ENCODE assay signal across 8 cellular contexts in the genomic region with DNA sequence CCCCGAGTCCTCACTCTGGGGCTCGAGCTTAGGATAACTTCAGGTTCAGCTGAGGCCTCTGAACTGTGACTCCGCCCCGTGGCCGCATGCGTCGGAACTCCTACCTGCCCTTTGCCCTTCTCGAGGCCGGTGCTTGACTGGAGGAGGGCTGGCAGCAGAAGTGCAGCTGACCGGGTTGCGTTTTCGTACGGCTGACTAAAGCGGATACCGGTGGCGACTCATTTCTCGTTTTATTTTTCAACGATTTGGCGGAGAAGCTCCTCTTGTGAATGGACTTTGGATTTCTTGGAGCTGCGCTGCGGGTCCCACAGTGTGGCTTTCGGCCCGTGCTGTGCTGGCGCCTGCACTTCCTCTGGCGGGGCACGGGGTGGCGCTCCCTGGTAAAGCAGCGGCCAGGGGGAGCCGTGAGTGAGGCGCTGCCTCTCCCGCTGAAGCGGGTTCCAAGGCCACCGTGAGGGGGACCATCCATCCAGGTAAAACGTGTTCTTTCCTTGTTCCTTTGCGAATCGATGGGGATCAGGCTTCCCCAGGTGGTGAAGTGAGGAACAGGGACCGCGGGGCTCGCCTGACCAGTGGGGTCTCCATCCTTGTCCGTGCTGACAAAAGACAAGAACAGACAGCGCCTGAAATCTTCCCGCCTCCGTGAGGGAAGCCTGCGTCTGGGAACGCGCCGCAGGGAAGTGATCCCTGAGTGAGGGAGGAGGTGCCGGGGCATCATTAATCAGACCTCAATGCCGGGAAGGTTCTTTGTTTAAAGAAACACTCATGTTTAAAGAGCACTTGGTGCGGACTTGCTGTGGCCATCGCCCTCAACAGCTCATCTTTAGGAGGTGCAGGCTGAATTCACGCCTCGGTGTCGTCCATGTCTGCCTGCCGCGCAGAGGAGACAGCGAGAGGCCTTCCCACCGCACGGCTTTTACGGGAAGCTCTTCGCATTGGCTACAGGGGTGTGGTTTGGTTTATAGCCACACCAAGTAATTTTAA. TPM values are rescaled to one million over a fixed set of nuclear protein-coding genes. Genes with fewer than 3 reads are reported as not detected.
DNase-seq lines count a peak whose midpoint lies in the region; ATAC-seq and TF ChIP-seq lines count a peak whose summit lies in the region.

No MANE protein-coding gene starts in this region.

- peak; percentile 97 for TF ChIP-seq CTCF in epithelial cell of esophagus (IDR thresholded peaks at IDR 0.05; ENCODE audit: insufficient read depth, low read depth, low read length, missing control alignments)

- H3K4me3 ChIP-seq in NT2/D1 (ENCODE audit: insufficient read length, low read depth), result peak overlapping the region; percentile 27
- peak overlapping the region; percentile 33 for H3K4me3 ChIP-seq in epithelial cell of esophagus (ENCODE audit: low read length)

- peak; percentile 97 for ATAC-seq in GM21367 (IDR thresholded peaks at IDR 0.05; ENCODE audit: unreplicated experiment)

- peak overlapping the region; percentile 79 for H3K9ac ChIP-seq in NT2/D1 (ENCODE audit: insufficient read length, low read depth)

- H3K36me3 ChIP-seq in NT2/D1 (ENCODE audit: insufficient read depth, insufficient read length, low read length), result no peaks in the 10 kb centered on the region

- H3K9me3 ChIP-seq in NT2/D1 (ENCODE audit: insufficient read depth, low read length), result no peaks in the 10 kb centered on the region

- H3K27me3 ChIP-seq in NT2/D1 (ENCODE audit: insufficient read depth, insufficient read length), result peaks cover 21% of the 10 kb centered on the region

- peaks cover 4% of the 10 kb centered on the region for H3K4me1 ChIP-seq in NT2/D1 (ENCODE audit: insufficient read depth, insufficient read length)

- DNase-seq in COLO829 (ENCODE audit: low spot score) (peak; percentile 43), HT1080 (ENCODE audit: low read depth) (peak; percentile 65), NT2/D1 (ENCODE audit: low read depth, low spot score) (peak; percentile 42), epithelial cell of esophagus (ENCODE audit: low read depth) (peak; percentile 74), mucosa of gallbladder (ENCODE audit: low spot score) (peak; percentile 74)
- DNase-seq in activated CD8-positive, alpha-beta memory T cell treated with anti-CD3 and anti-CD28 coated beads, Interleukin-2, amount 50 U/mL, for 48 hours, result peak; percentile 90
- peak; percentile 49 for DNase-seq in stimulated activated CD8-positive, alpha-beta memory T cell treated with anti-CD3 and anti-CD28 coated beads, Interleukin-4, amount 100 ng/mL, for 24 hours (ENCODE audit: low read depth)

RNA-seq across cellular contexts. Expression of a gene that starts 38.8 kb away (rescaled TPM):
- 16.2 and 16.6 TPM in 2 replicates for total RNA-seq in HT1080 (2014; rRNA removed; shearing (Covaris generic))
- 12.6 and 16.1 TPM in 2 replicates for polyA plus RNA-seq in HT1080 (2015; cell fraction: cytosol; rRNA removed)
- 59.9 and 71.8 TPM in 2 replicates for polyA plus RNA-seq in HT1080 (2015; cell fraction: nucleus; rRNA removed)
- 18.7 TPM for total RNA-seq in mucosa of gallbladder

RNA-seq across cellular contexts. Expression of a gene that starts 38.9 kb away (rescaled TPM):
- total RNA-seq in HT1080 (2014; rRNA removed; shearing (Covaris generic)), result 0.90 and 1.4 TPM in 2 replicates
- polyA plus RNA-seq in HT1080 (2015; cell fraction: cytosol; rRNA removed), result 0.97 and 1.7 TPM in 2 replicates
- polyA plus RNA-seq in HT1080 (2015; cell fraction: nucleus; rRNA removed), result 2.6 and 2.7 TPM in 2 replicates
- total RNA-seq in mucosa of gallbladder, result 1.5 TPM

Comparison
In these comparisons a context has a peak if more than half of its experiments do, and no peak if none do; other contexts are left out.
1. Peak in every context shown above with its lines: DNase-seq, ATAC-seq and H3K4me3 ChIP-seq.